In genomic region chr1:208215393-208215792, GRCh38 we compare ENCODE assay signal across 18 cellular contexts.
"Had no signal": no experiment of that assay in that cellular context is flagged by ENCODE, and none has a peak within 500 bp of the region (broad histone marks: within the 10 kb centered on the region; RNA-seq: fewer than 3 reads in every experiment).

No MANE protein-coding gene starts in this region.

- H3K36me3 ChIP-seq: neutrophil had no signal

- H3K27me3 ChIP-seq: colonic mucosa, heart right ventricle, left lung, right lobe of liver, testis, tibial nerve had no signal

- H3K9me3 ChIP-seq: colonic mucosa, heart right ventricle, left lung, neutrophil, psoas muscle, right lobe of liver, testis, tibial nerve had no signal

- ATAC-seq: heart right ventricle; left lung; naive thymus-derived CD8-positive, alpha-beta T cell; psoas muscle; right lobe of liver; stimulated activated naive B cell treated with anti-CD40 and anti-IgM and Interleukin-4, amounts not matched to agents 10 μg/mL and 1 μg/mL and 100 μg/mL, for 72 hours; stimulated activated naive CD8-positive, alpha-beta T cell treated with anti-CD3 and anti-CD28 coated beads, Interleukin-15, amount 100 ng/mL, for 72 hours had no signal

- H3K9me3 Mint-ChIP-seq: immature natural killer cell; naive thymus-derived CD8-positive, alpha-beta T cell; stimulated activated naive B cell treated with anti-CD40 and anti-IgM and Interleukin-4, amounts not matched to agents 10 μg/mL and 1 μg/mL and 100 μg/mL, for 72 hours; stimulated activated naive CD8-positive, alpha-beta T cell treated with anti-CD3 and anti-CD28 coated beads, Interleukin-15, amount 100 ng/mL, for 72 hours had no signal

- H3K27ac Mint-ChIP-seq: naive thymus-derived CD8-positive, alpha-beta T cell; stimulated activated naive B cell treated with anti-CD40 and anti-IgM and Interleukin-4, amounts not matched to agents 10 μg/mL and 1 μg/mL and 100 μg/mL, for 72 hours; stimulated activated naive CD8-positive, alpha-beta T cell treated with anti-CD3 and anti-CD28 coated beads, Interleukin-15, amount 100 ng/mL, for 72 hours had no signal

- DNase-seq: colonic mucosa; dermis blood vessel endothelial cell; heart right ventricle; immature natural killer cell; left lung; naive thymus-derived CD8-positive, alpha-beta T cell; psoas muscle; retina; right lobe of liver; stimulated activated CD4-positive, alpha-beta T cell treated with anti-CD3 and anti-CD28 coated beads, Interleukin-2, amount 100 ng/mL, for 24 hours; stimulated activated CD4-positive, alpha-beta T cell treated with anti-CD3 and anti-CD28 coated beads, Interleukin-4, amount 100 ng/mL, for 4 hours; stimulated activated naive B cell treated with anti-CD40 and anti-IgM and Interleukin-4, amounts not matched to agents 10 μg/mL and 1 μg/mL and 100 μg/mL, for 72 hours; stimulated activated naive CD8-positive, alpha-beta T cell treated with anti-CD3 and anti-CD28 coated beads, Interleukin-15, amount 100 ng/mL, for 72 hours; testis had no signal

- H3K4me1 ChIP-seq: colonic mucosa had no signal

- H3K4me3 Mint-ChIP-seq: immature natural killer cell; naive thymus-derived CD8-positive, alpha-beta T cell; stimulated activated naive B cell treated with anti-CD40 and anti-IgM and Interleukin-4, amounts not matched to agents 10 μg/mL and 1 μg/mL and 100 μg/mL, for 72 hours; stimulated activated naive CD8-positive, alpha-beta T cell treated with anti-CD3 and anti-CD28 coated beads, Interleukin-15, amount 100 ng/mL, for 72 hours had no signal

- H3K4me3 ChIP-seq: colonic mucosa, heart right ventricle, left lung, lung, psoas muscle, right lobe of liver, skin epidermis, testis, tibial nerve had no signal

- H3K27ac ChIP-seq: colonic mucosa, neutrophil, psoas muscle, right lobe of liver, skin epidermis, testis, tibial nerve had no signal
